ENCODE assay signal across 1 cellular context in the genomic region with DNA sequence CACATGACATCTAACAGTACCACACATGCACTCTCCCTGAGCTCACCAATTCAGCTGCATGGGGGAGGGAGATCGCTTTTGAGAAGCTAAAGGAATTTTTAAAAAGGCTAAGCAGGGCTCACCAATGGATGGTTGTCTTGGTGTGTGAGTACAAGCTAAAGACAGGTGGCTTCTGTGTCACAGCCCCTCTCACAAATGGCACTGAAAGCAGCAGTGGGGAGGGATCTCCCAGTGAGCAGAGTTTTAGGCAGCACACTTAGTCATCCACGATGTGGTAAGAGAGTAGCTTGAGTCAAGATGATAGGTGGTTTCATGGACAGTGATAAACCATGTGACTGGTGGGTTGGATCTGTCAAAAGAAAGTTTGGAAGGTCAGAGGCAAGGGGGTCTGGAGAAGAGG.
TF ChIP-seq lines count a peak whose summit lies in the region.

No MANE protein-coding gene starts in this region.

TF ChIP-seq in H1, 55 proteins besides CTCF, POLR2A, EP300 and RAD21 (continued from another document):
- no peak for TF ChIP-seq CHD7 (IDR thresholded peaks at IDR 0.05; ENCODE audit: insufficient replicate concordance, low read length)
- TF ChIP-seq POU5F1 (IDR thresholded peaks at IDR 0.05; ENCODE audit: low read depth, low read length) = no peak
